Comparison of ENCODE assay signal across 1 cellular context in the genomic region with DNA sequence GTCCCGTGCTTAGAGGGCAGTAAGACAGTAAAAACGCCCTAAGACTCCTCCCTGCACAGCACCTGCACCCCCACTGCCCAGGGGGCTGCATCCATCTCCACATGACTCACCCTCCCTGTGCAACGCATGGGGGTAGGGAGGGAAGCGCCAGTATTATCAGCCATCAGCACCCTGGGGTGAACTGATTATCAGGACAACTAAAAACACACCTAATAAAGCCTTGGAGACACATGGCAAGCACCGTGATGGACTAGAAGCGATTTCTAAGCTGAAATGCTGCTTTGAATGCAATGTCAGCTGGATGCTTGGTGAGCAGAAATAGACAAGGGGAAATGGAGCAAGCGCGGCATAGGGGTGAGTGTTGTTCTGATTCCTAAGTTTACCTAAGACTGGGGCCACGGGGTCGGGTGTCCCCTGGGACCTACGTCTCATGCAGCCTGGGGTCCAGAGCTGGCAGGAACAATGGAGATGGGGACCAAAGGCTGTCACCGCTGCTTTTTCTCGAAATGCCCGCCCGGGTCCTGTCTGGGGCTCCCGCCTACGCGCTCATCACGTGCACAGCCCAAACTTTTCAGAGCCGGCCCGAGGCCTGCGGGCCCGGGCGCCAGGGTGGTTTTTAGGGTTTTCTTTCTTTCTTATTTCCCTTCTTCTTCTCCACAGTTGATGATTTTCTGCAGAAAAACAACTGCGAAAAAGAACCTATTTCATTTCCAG.
A peak's percentile ranks its signal among the peaks of the same experiment; 100 is the strongest.
TF ChIP-seq lines count a peak whose summit lies in the region.

No MANE protein-coding gene starts in this region.

TF ChIP-seq in K562, 482 proteins besides CTCF, POLR2A, EP300 and RAD21 (continued from another document and continues in another):
- TF ChIP-seq, protein P1, sequence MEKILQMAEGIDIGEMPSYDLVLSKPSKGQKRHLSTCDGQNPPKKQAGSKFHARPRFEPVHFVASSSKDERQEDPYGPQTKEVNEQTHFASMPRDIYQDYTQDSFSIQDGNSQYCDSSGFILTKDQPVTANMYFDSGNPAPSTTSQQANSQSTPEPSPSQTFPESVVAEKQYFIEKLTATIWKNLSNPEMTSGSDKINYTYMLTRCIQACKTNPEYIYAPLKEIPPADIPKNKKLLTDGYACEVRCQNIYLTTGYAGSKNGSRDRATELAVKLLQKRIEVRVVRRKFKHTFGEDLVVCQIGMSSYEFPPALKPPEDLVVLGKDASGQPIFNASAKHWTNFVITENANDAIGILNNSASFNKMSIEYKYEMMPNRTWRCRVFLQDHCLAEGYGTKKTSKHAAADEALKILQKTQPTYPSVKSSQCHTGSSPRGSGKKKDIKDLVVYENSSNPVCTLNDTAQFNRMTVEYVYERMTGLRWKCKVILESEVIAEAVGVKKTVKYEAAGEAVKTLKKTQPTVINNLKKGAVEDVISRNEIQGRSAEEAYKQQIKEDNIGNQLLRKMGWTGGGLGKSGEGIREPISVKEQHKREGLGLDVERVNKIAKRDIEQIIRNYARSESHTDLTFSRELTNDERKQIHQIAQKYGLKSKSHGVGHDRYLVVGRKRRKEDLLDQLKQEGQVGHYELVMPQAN (IDR thresholded peaks at IDR 0.05; ENCODE audit: borderline replicate concordance) = peak; percentile 62; the same call in 1 of the 2 replicates
- TF ChIP-seq PML (IDR thresholded peaks at IDR 0.05; ENCODE audit: low read length) = peak; percentile 59; the same call in 1 of the 2 replicates
- TF ChIP-seq HDAC2 (IDR thresholded peaks at IDR 0.05) = peak; percentile 90
- TF ChIP-seq KDM5B (IDR thresholded peaks at IDR 0.05; ENCODE audit: insufficient replicate concordance, low read depth, low read length) = no peak
- peak; percentile 76 for TF ChIP-seq MTA2 (IDR thresholded peaks at IDR 0.05; ENCODE audit: low read depth)
- peak; percentile 42 for TF ChIP-seq TBP (optimal IDR thresholded peaks at IDR 0.05; ENCODE audit: low read depth, low read length)
- TF ChIP-seq ZNF23 (CRISPR knock-in tag; IDR thresholded peaks at IDR 0.05) = no peak
- TF ChIP-seq MEIS2 (IDR thresholded peaks at IDR 0.05; ENCODE audit: partially characterized antibody) = peak; percentile 57
- no peak for TF ChIP-seq PTBP1 (IDR thresholded peaks at IDR 0.05; ENCODE audit: low read depth, low read length)
- TF ChIP-seq, protein P2, sequence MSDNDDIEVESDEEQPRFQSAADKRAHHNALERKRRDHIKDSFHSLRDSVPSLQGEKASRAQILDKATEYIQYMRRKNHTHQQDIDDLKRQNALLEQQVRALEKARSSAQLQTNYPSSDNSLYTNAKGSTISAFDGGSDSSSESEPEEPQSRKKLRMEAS (CRISPR knock-in tag; IDR thresholded peaks at IDR 0.05) = peak; percentile 71
- TF ChIP-seq MAFF (IDR thresholded peaks at IDR 0.05; ENCODE audit: low read length) = no peak
- TF ChIP-seq PHB (CRISPR knock-in tag; IDR thresholded peaks at IDR 0.05) = no peak
- TF ChIP-seq THRAP3 (IDR thresholded peaks at IDR 0.05; ENCODE audit: borderline replicate concordance) = no peak
- peak; percentile 82 for TF ChIP-seq SMAD4 (CRISPR knock-in tag; conservative IDR thresholded peaks at IDR 0.05)
- peak; percentile 77 for TF ChIP-seq ZNF584 (CRISPR knock-in tag; IDR thresholded peaks at IDR 0.05; ENCODE audit: low read depth)
- TF ChIP-seq SREBF2 (CRISPR knock-in tag; IDR thresholded peaks at IDR 0.05) = no peak
- TF ChIP-seq, protein P3, sequence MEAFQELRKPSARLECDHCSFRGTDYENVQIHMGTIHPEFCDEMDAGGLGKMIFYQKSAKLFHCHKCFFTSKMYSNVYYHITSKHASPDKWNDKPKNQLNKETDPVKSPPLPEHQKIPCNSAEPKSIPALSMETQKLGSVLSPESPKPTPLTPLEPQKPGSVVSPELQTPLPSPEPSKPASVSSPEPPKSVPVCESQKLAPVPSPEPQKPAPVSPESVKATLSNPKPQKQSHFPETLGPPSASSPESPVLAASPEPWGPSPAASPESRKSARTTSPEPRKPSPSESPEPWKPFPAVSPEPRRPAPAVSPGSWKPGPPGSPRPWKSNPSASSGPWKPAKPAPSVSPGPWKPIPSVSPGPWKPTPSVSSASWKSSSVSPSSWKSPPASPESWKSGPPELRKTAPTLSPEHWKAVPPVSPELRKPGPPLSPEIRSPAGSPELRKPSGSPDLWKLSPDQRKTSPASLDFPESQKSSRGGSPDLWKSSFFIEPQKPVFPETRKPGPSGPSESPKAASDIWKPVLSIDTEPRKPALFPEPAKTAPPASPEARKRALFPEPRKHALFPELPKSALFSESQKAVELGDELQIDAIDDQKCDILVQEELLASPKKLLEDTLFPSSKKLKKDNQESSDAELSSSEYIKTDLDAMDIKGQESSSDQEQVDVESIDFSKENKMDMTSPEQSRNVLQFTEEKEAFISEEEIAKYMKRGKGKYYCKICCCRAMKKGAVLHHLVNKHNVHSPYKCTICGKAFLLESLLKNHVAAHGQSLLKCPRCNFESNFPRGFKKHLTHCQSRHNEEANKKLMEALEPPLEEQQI (IDR thresholded peaks at IDR 0.05) = no peak
- peak; percentile 90 for TF ChIP-seq SOX6 (IDR thresholded peaks at IDR 0.05)
- no peak for TF ChIP-seq CCNT2 (IDR thresholded peaks at IDR 0.05; ENCODE audit: borderline replicate concordance, extremely low read depth, insufficient read length, low read depth, low read length)
- peak in 1 of 2 experiments; percentile 59; a peak in 1 of 4 replicates for TF ChIP-seq FOXA3 (CRISPR knock-in tag; conservative IDR thresholded peaks at IDR 0.05 in 1 of 2, IDR thresholded peaks at IDR 0.05 in 1 of 2)
- TF ChIP-seq MTA1 (IDR thresholded peaks at IDR 0.05; ENCODE audit: borderline replicate concordance) = peak; percentile 86
- TF ChIP-seq, protein P4, sequence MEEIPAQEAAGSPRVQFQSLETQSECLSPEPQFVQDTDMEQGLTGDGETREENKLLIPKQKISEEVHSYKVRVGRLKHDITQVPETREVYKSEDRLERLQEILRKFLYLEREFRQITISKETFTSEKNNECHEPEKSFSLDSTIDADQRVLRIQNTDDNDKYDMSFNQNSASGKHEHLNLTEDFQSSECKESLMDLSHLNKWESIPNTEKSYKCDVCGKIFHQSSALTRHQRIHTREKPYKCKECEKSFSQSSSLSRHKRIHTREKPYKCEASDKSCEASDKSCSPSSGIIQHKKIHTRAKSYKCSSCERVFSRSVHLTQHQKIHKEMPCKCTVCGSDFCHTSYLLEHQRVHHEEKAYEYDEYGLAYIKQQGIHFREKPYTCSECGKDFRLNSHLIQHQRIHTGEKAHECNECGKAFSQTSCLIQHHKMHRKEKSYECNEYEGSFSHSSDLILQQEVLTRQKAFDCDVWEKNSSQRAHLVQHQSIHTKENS (CRISPR knock-in tag; IDR thresholded peaks at IDR 0.05) = no peak
- peak; percentile 17; the same call in 1 of the 2 replicates for TF ChIP-seq MBD2 (IDR thresholded peaks at IDR 0.05; ENCODE audit: borderline replicate concordance, low read depth)
- TF ChIP-seq SAP30 (IDR thresholded peaks at IDR 0.05; ENCODE audit: borderline replicate concordance, insufficient read depth, low read depth, low read length, poor library complexity, severe bottlenecking) = no peak
- TF ChIP-seq NONO (IDR thresholded peaks at IDR 0.05; ENCODE audit: low read depth in 2 of 2, low read length in 1 of 2) = peak in 1 of 2 experiments; percentile 69; a peak in 2 of 4 replicates
- no peak for TF ChIP-seq CCAR2 (IDR thresholded peaks at IDR 0.05; ENCODE audit: low read depth, low read length)
- no peak for TF ChIP-seq ZNF583 (CRISPR knock-in tag; IDR thresholded peaks at IDR 0.05)
- TF ChIP-seq, protein P5, sequence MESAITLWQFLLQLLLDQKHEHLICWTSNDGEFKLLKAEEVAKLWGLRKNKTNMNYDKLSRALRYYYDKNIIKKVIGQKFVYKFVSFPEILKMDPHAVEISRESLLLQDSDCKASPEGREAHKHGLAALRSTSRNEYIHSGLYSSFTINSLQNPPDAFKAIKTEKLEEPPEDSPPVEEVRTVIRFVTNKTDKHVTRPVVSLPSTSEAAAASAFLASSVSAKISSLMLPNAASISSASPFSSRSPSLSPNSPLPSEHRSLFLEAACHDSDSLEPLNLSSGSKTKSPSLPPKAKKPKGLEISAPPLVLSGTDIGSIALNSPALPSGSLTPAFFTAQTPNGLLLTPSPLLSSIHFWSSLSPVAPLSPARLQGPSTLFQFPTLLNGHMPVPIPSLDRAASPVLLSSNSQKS (CRISPR knock-in tag; IDR thresholded peaks at IDR 0.05) = no peak
- TF ChIP-seq NFE2 (IDR thresholded peaks at IDR 0.05; ENCODE audit: low read depth) = no peak
- TF ChIP-seq NR2C2 (CRISPR knock-in tag; IDR thresholded peaks at IDR 0.05) = no peak
- TF ChIP-seq NR2C2 (tag; IDR thresholded peaks at IDR 0.05) = peak; percentile 87
- TF ChIP-seq, protein P6, sequence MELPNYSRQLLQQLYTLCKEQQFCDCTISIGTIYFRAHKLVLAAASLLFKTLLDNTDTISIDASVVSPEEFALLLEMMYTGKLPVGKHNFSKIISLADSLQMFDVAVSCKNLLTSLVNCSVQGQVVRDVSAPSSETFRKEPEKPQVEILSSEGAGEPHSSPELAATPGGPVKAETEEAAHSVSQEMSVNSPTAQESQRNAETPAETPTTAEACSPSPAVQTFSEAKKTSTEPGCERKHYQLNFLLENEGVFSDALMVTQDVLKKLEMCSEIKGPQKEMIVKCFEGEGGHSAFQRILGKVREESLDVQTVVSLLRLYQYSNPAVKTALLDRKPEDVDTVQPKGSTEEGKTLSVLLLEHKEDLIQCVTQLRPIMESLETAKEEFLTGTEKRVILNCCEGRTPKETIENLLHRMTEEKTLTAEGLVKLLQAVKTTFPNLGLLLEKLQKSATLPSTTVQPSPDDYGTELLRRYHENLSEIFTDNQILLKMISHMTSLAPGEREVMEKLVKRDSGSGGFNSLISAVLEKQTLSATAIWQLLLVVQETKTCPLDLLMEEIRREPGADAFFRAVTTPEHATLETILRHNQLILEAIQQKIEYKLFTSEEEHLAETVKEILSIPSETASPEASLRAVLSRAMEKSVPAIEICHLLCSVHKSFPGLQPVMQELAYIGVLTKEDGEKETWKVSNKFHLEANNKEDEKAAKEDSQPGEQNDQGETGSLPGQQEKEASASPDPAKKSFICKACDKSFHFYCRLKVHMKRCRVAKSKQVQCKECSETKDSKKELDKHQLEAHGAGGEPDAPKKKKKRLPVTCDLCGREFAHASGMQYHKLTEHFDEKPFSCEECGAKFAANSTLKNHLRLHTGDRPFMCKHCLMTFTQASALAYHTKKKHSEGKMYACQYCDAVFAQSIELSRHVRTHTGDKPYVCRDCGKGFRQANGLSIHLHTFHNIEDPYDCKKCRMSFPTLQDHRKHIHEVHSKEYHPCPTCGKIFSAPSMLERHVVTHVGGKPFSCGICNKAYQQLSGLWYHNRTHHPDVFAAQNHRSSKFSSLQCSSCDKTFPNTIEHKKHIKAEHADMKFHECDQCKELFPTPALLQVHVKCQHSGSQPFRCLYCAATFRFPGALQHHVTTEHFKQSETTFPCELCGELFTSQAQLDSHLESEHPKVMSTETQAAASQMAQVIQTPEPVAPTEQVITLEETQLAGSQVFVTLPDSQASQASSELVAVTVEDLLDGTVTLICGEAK (IDR thresholded peaks at IDR 0.05) = no peak
- TF ChIP-seq, protein P6 (CRISPR knock-in tag; IDR thresholded peaks at IDR 0.05) = no peak
- TF ChIP-seq SREBF1 (IDR thresholded peaks at IDR 0.05; ENCODE audit: borderline replicate concordance, low read depth, low read length) = no peak
- peak; percentile 97 for TF ChIP-seq CTBP1 (IDR thresholded peaks at IDR 0.05; ENCODE audit: borderline replicate concordance)
- no peak for TF ChIP-seq CBX2 (IDR thresholded peaks at IDR 0.05; ENCODE audit: insufficient read depth, low read length, poor library complexity, severe bottlenecking)
- TF ChIP-seq, protein P7, sequence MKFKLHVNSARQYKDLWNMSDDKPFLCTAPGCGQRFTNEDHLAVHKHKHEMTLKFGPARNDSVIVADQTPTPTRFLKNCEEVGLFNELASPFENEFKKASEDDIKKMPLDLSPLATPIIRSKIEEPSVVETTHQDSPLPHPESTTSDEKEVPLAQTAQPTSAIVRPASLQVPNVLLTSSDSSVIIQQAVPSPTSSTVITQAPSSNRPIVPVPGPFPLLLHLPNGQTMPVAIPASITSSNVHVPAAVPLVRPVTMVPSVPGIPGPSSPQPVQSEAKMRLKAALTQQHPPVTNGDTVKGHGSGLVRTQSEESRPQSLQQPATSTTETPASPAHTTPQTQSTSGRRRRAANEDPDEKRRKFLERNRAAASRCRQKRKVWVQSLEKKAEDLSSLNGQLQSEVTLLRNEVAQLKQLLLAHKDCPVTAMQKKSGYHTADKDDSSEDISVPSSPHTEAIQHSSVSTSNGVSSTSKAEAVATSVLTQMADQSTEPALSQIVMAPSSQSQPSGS (CRISPR knock-in tag; IDR thresholded peaks at IDR 0.05) = no peak
- TF ChIP-seq SMARCC2 (IDR thresholded peaks at IDR 0.05; ENCODE audit: low read depth) = peak; percentile 72
- no peak for TF ChIP-seq ZNF12 (CRISPR knock-in tag; IDR thresholded peaks at IDR 0.05)
- peak; percentile 44; the same call in 1 of the 2 replicates for TF ChIP-seq NFIC (IDR thresholded peaks at IDR 0.05)
- no peak for TF ChIP-seq HNRNPH1 (optimal IDR thresholded peaks at IDR 0.05; ENCODE audit: low read depth, low read length)
- TF ChIP-seq ZFP30 (CRISPR knock-in tag; IDR thresholded peaks at IDR 0.05; ENCODE audit: borderline replicate concordance) = no peak
- no peak for TF ChIP-seq SMC3 (conservative IDR thresholded peaks at IDR 0.05; ENCODE audit: insufficient read depth, low read depth, low read length)
- TF ChIP-seq TAF9B (IDR thresholded peaks at IDR 0.05; ENCODE audit: partially characterized antibody) = peak; percentile 58
- peak; percentile 73 for TF ChIP-seq CREM (IDR thresholded peaks at IDR 0.05; ENCODE audit: low read depth)
- TF ChIP-seq ZNF445 (CRISPR knock-in tag; IDR thresholded peaks at IDR 0.05; ENCODE audit: low read depth) = no peak
- TF ChIP-seq KDM2B (CRISPR knock-in tag; IDR thresholded peaks at IDR 0.05) = no peak
- TF ChIP-seq GTF2A2 (tag; IDR thresholded peaks at IDR 0.05) = no peak
- TF ChIP-seq SMARCA5 (IDR thresholded peaks at IDR 0.05) = no peak
